12 cellular contexts compared by ENCODE assay signal in the genomic region with DNA sequence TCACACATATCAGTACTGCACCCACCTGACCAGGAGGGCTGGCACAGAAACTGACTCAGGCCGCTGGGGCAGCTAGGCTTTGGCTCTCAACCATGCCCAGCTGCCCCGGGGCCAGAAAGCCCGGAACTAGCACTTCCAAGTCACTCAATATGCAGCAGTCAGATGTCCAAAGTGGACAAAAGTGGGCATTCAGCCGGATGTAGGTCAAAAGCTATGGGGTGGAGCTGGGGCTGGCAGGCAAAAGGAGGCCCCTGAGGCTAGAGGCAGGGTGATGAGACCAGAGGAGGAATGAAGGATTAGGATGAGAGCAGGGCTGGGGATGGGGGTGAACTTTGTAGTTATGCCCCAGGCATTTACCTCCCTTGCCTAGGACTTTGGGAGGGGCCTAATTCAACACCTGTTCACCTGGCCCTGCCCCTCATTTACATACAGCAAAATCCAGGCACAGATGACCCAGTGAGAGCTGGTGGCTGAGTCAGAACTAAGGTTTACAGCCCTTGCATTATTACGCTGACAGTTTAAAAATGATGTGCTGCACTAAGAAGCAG. TPM values are rescaled to one million over a fixed set of nuclear protein-coding genes. Genes with fewer than 3 reads are reported as not detected.
DNase-seq lines count a peak whose midpoint lies in the region; ATAC-seq, FAIRE-seq and TF ChIP-seq lines count a peak whose summit lies in the region.
"Had no signal": no experiment of that assay in that cellular context is flagged by ENCODE, and none has a peak within 500 bp of the region (broad histone marks: within the 10 kb centered on the region; RNA-seq: fewer than 3 reads in every experiment).

No MANE protein-coding gene starts in this region.

- H3K79me1 ChIP-seq in H1 (ENCODE audit: low read depth, low read length): no peaks in the 10 kb centered on the region

- POLR2A ChIA-PET in H1 (lab: Charles Lee; ENCODE audit: partially characterized antibody): interaction anchor here (1.4 to 1.6 kb wide), 2 partner anchors 19 kb away, joined by 4 to 6 read pairs; no protein-coding TSS in a partner anchor

- no peak overlapping the region for H3K23ac ChIP-seq in H1 (ENCODE audit: insufficient read length)

- no peak for FAIRE-seq in H1 (lab: Jason Lieb, UNC)

- H2AFZ ChIP-seq in H1 (ENCODE audit: low read length): no peak overlapping the region

- TF ChIP-seq CTCF in H1 (IDR thresholded peaks at IDR 0.05; ENCODE audit: control extremely low read depth in 1 of 3, insufficient read depth in 1 of 3, low read depth in 1 of 3, low read length in 3 of 3): no peak

- TF ChIP-seq POLR2A in H1 (IDR thresholded peaks at IDR 0.05; ENCODE audit: control extremely low read depth in 1 of 2, low read depth in 2 of 2, low read length in 2 of 2): no peak

- no peak overlapping the region for H3K56ac ChIP-seq in H1 (replicated peaks; ENCODE audit: insufficient read length, low read depth, low read length)

- H3K27me3 ChIP-seq in H1 (replicated peaks in 1 of 4; ENCODE audit: control insufficient read depth in 3 of 4, extremely low read depth in 1 of 4, insufficient read depth in 3 of 4, low read length in 3 of 4): peaks cover 0 to 9% (median 5%) of the 10 kb centered on the region in 4 experiments; a peak in 5 of 7 replicates
- H3K27me3 ChIP-seq: spleen had no signal

- H3K4ac ChIP-seq in H1 (replicated peaks; ENCODE audit: insufficient read length, low read depth, low read length): no peak overlapping the region

- no peak overlapping the region for H3K9ac ChIP-seq in H1 (replicated peaks in 1 of 4; ENCODE audit: extremely low read depth in 1 of 4, low read depth in 3 of 4, low read length in 3 of 4)

- H3K9me3 ChIP-seq in H1 (ENCODE audit: insufficient read depth in 2 of 2, low read depth in 1 of 2, low read length in 1 of 2): no peaks in the 10 kb centered on the region
- H3K9me3 ChIP-seq: spleen had no signal

- H3K79me2 ChIP-seq in H1 (ENCODE audit: control insufficient read depth in 1 of 2, insufficient read depth in 2 of 2, low read length in 2 of 2): no peaks in the 10 kb centered on the region

- H3K23me2 ChIP-seq in H1 (ENCODE audit: low read depth, low read length): no peaks in the 10 kb centered on the region; the same call in 1 of the 2 replicates

- H3K4me3 ChIP-seq in H1 (ENCODE audit: extremely low read depth in 1 of 4, insufficient read depth in 2 of 4, low read depth in 3 of 4, low read length in 4 of 4): no peak overlapping the region

- no peak overlapping the region for H3K14ac ChIP-seq in H1 (ENCODE audit: insufficient read length)

- H4K5ac ChIP-seq in H1 (ENCODE audit: insufficient read length, low read depth, low read length): no peak overlapping the region

- no peak overlapping the region for H3K18ac ChIP-seq in H1 (ENCODE audit: extremely low read depth, low read length)

- H3K4me2 ChIP-seq in H1 (ENCODE audit: insufficient read depth in 1 of 2, low read depth in 2 of 2, low read length in 2 of 2): peak overlapping the region in 1 of 2 experiments; percentile 20; a peak in 2 of 4 replicates

- no peak overlapping the region for H2AK5ac ChIP-seq in H1 (ENCODE audit: low read depth, low read length)

- no peak overlapping the region; the same call in 1 of the 2 replicates for H4K8ac ChIP-seq in H1 (ENCODE audit: extremely low read depth, insufficient read depth, low read length)

- no peak overlapping the region for H2BK20ac ChIP-seq in H1 (ENCODE audit: low read length)

- H2BK120ac ChIP-seq in H1 (replicated peaks; ENCODE audit: low read depth, low read length): no peak overlapping the region

- peak; percentile 49 for DNase-seq in COLO668 (lab: John Stamatoyannopoulos, UW; ENCODE audit: unreplicated experiment)
- peak; percentile 8 for DNase-seq in NCI-H460 (ENCODE audit: extremely low read depth, low read depth)
- no peak for DNase-seq in H1 (ENCODE audit: low read depth in 1 of 2, low spot score in 2 of 2)
- DNase-seq in mucosa of gallbladder (ENCODE audit: low spot score): peak; percentile 40
- no peak for DNase-seq in GM03348 (ENCODE audit: low spot score)
- DNase-seq in COR-L47 (lab: John Stamatoyannopoulos, UW): no peak
- DNase-seq: AML-193, spleen had no signal

- no peak overlapping the region for H2BK5ac ChIP-seq in H1 (ENCODE audit: low read depth, low read length)

- CTCF ChIA-PET in H1 (lab: Charles Lee; ENCODE audit: partially characterized antibody): interaction anchor here (0.7 to 10.4 kb wide), 27 partner anchors 8 to 658 kb away, joined by 3 to 205 read pairs (median 5); a partner anchor contains a TSS

- H2BK12ac ChIP-seq in H1 (ENCODE audit: low read depth, low read length): no peak overlapping the region

- H3K4me1 ChIP-seq in H1 (replicated peaks in 1 of 4; ENCODE audit: control insufficient read depth in 3 of 4, insufficient read depth in 4 of 4, low read length in 3 of 4): peaks cover 6 to 8% (median 8%) of the 10 kb centered on the region in 4 experiments

- ATAC-seq in GM21447 (IDR thresholded peaks at IDR 0.05; ENCODE audit: unreplicated experiment) (no peak), HG03460 (IDR thresholded peaks at IDR 0.05; ENCODE audit: unreplicated experiment) (no peak)

- WGBS in H1 (ENCODE audit: extremely low coverage in 1 of 2, insufficient coverage in 1 of 2, insufficient read length in 1 of 2, insufficient replicate concordance in 2 of 2, low coverage in 1 of 2, low lambda C conversion rate in 2 of 2, missing lambda C conversion rate in 1 of 2), 2 experiments: 86% methylated on average over 5 of the region's 5 CpGs; no CpG with 5 or more reads in 1 of the 2 experiments

- no peak for TF ChIP-seq EP300 in H1 (IDR thresholded peaks at IDR 0.05; ENCODE audit: borderline replicate concordance in 1 of 2, low read depth in 2 of 2, low read length in 2 of 2)

- H3K27ac ChIP-seq in H1 (ENCODE audit: low read depth, low read length): no peak overlapping the region
- H3K27ac ChIP-seq: spleen had no signal

- no peak overlapping the region for H4K91ac ChIP-seq in H1 (replicated peaks; ENCODE audit: insufficient read length, low read length)

- 0 out of 2 replicates have a peak overlapping the region, but pooled peaks have one; percentile 29 for H2BK15ac ChIP-seq in H1 (ENCODE audit: low read length)

- no peak for TF ChIP-seq RAD21 in H1 (IDR thresholded peaks at IDR 0.05 in 1 of 2, conservative IDR thresholded peaks at IDR 0.05 in 1 of 2; ENCODE audit: low read depth in 2 of 2, low read length in 2 of 2)

- no peaks in the 10 kb centered on the region for H3K36me3 ChIP-seq in H1 (ENCODE audit: control insufficient read depth in 2 of 4, insufficient read depth in 4 of 4, low read length in 3 of 4)

- no peaks in the 10 kb centered on the region for H4K20me1 ChIP-seq in H1 (replicated peaks in 1 of 2; ENCODE audit: control insufficient read depth in 1 of 2, insufficient read depth in 2 of 2, low read length in 2 of 2)

TF ChIP-seq in H1, 55 proteins besides CTCF, POLR2A, EP300 and RAD21:
- TF ChIP-seq ASH2L (IDR thresholded peaks at IDR 0.05; ENCODE audit: low read length) (no peak), YY1 (IDR thresholded peaks at IDR 0.05; ENCODE audit: low read depth, low read length) (no peak), SUZ12 (IDR thresholded peaks at IDR 0.05; ENCODE audit: low read length) (0 out of 2 replicates have a peak, but pooled peaks have one; percentile 10), SAP30 (IDR thresholded peaks at IDR 0.05; ENCODE audit: insufficient read depth, insufficient replicate concordance, low read length) (no peak), SIRT6 (IDR thresholded peaks at IDR 0.05; ENCODE audit: low read length) (no peak), KDM1A (IDR thresholded peaks at IDR 0.05; ENCODE audit: borderline replicate concordance, low read length) (no peak), CHD1 (IDR thresholded peaks at IDR 0.05; ENCODE audit: low read depth, low read length) (no peak), CTBP2 (IDR thresholded peaks at IDR 0.05; ENCODE audit: borderline replicate concordance, insufficient read depth, insufficient read length, low read length) (no peak)

RNA-seq across cellular contexts. Expression of a gene that starts 30.7 kb away (rescaled TPM):
- not detected in 2 replicates for total RNA-seq in NCI-H460 (2014; rRNA removed; shearing (Covaris generic))
- polyA plus RNA-seq in NCI-H460 (2014; cell fraction: nucleus; rRNA removed): not detected in 2 replicates
- 0.39 TPM in 1 of 2 replicates, not detected in the other for total RNA-seq in H1 (2021; fragmentation: NEBNext Ultra II Directional; extraction: Animal tissue kit (Norgen Biotek cat#: 25700))
- polyA plus RNA-seq in H1 (2011; rRNA removed): 0.32 and 0.39 TPM in 2 replicates
- polyA plus RNA-seq in H1 (2011; cell fraction: cytosol; rRNA removed): 0.26 TPM
- polyA plus RNA-seq in H1 (2011; cell fraction: nucleus; rRNA removed): 0.58 TPM
- not detected in 4 replicates for polyA plus RNA-seq in H1 (2012, experiment 1 of 2)
- polyA plus RNA-seq in H1 (2012, experiment 2 of 2): 1.3 TPM
- polyA plus RNA-seq in H1 (2013, experiment 1 of 2): 0.16 TPM
- polyA plus RNA-seq in H1 (2013, experiment 2 of 2): 0.17 TPM
- not detected in 2 replicates for polyA minus RNA-seq in H1 (2011; rRNA and poly(A)+ RNA removed)
- not detected for polyA minus RNA-seq in H1 (2011; cell fraction: cytosol; rRNA and poly(A)+ RNA removed)
- polyA minus RNA-seq in H1 (2011; cell fraction: nucleus; rRNA and poly(A)+ RNA removed): 0.50 TPM
- 0.83 TPM for total RNA-seq in mucosa of gallbladder
- total RNA-seq: IMR-90, mononuclear cell, spleen had no signal
- polyA plus RNA-seq: spleen had no signal

Comparison
In these comparisons a context has a peak if more than half of its experiments do, and no peak if none do; other contexts are left out.
1. DNase-seq: peak in COLO668 (single experiment), NCI-H460 (single experiment) and mucosa of gallbladder (single experiment); none in H1 (0 of 2), GM03348 (single experiment) and COR-L47 (single experiment).